20 cellular contexts compared by ENCODE assay signal in the genomic region with DNA sequence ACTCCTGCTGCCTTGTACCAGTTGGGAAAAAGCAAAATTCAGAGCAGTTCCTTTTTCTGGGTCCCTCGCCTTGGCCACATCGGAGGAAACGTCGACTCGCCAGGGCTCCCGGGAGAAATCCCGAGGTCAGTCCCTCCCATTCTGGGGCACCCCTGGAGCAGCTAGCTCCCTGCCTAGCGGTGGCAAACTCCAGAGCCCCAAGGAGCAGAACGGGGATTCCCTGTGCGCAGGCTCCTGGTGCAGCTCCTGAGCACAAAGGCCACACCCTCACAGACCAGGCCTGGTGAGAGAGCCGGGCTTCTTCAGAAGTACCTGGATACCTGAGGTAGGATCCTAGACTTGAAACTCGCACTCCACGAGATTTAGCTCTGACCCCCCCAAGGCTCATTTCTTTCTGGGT. TPM values are rescaled to one million over a fixed set of nuclear protein-coding genes. Genes with fewer than 3 reads are reported as not detected.
"Had no signal": no experiment of that assay in that cellular context is flagged by ENCODE, and none has a peak within 500 bp of the region (broad histone marks: within the 10 kb centered on the region; RNA-seq: fewer than 3 reads in every experiment).

No MANE protein-coding gene starts in this region.

- H3K4me3 ChIP-seq: ascending aorta, cardiac muscle cell, coronary artery, smooth muscle cell, tibial artery had no signal

- H3K4me1 Mint-ChIP-seq: activated CD4-positive, alpha-beta T cell treated with anti-CD3 and anti-CD28 coated beads for 36 hours had no signal

- H3K27ac ChIP-seq: ascending aorta, cardiac muscle cell, coronary artery, neutrophil, tibial artery had no signal

- FAIRE-seq: keratinocyte had no signal

- H3K9me3 Mint-ChIP-seq: activated CD8-positive, alpha-beta T cell treated with anti-CD3 and anti-CD28 coated beads for 36 hours; activated T-cell treated with anti-CD3 and anti-CD28 coated beads, Interleukin-2, amount 50 U/mL, for 72 hours had no signal

- H3K27me3 ChIP-seq: ascending aorta had no signal

- H3K4me2 ChIP-seq: smooth muscle cell had no signal

- H3K9me3 ChIP-seq: ascending aorta, gastroesophageal sphincter, neutrophil, tibial artery had no signal

- DNase-seq: activated CD4-positive, alpha-beta T cell treated with anti-CD3 and anti-CD28 coated beads for 36 hours; activated CD8-positive, alpha-beta memory T cell treated with anti-CD3 and anti-CD28 coated beads, Interleukin-2, amount 50 U/mL, for 4 hours; activated CD8-positive, alpha-beta T cell treated with anti-CD3 and anti-CD28 coated beads for 36 hours; activated T-cell treated with anti-CD3 and anti-CD28 coated beads, Interleukin-2, amount 50 U/mL, for 72 hours; effector CD8-positive, alpha-beta T cell; right cardiac atrium; T-helper 9 cell; tibial artery had no signal

- H3K27ac Mint-ChIP-seq: activated CD4-positive, alpha-beta T cell treated with anti-CD3 and anti-CD28 coated beads for 36 hours; activated CD8-positive, alpha-beta T cell treated with anti-CD3 and anti-CD28 coated beads for 36 hours; activated T-cell treated with anti-CD3 and anti-CD28 coated beads, Interleukin-2, amount 50 U/mL, for 72 hours; progenitor cell of endocrine pancreas had no signal

- H3K36me3 ChIP-seq: ascending aorta, cardiac muscle cell, gastroesophageal sphincter, neutrophil, tibial artery had no signal

- H3K4me3 Mint-ChIP-seq: activated CD4-positive, alpha-beta T cell treated with anti-CD3 and anti-CD28 coated beads for 36 hours; activated CD8-positive, alpha-beta T cell treated with anti-CD3 and anti-CD28 coated beads for 36 hours; activated T-cell treated with anti-CD3 and anti-CD28 coated beads, Interleukin-2, amount 50 U/mL, for 72 hours had no signal

- ATAC-seq: activated CD4-positive, alpha-beta T cell treated with anti-CD3 and anti-CD28 coated beads for 36 hours; activated CD8-positive, alpha-beta T cell treated with anti-CD3 and anti-CD28 coated beads for 36 hours; activated T-cell treated with anti-CD3 and anti-CD28 coated beads, Interleukin-2, amount 50 U/mL, for 72 hours; right cardiac atrium had no signal

RNA-seq across cellular contexts. Expression of a gene that starts 2.6 kb away (rescaled TPM):
- total RNA-seq: activated CD4-positive, alpha-beta T cell treated with anti-CD3 and anti-CD28 coated beads for 36 hours; activated CD8-positive, alpha-beta T cell treated with anti-CD3 and anti-CD28 coated beads for 36 hours; activated T-cell treated with anti-CD3 and anti-CD28 coated beads, Interleukin-2, amount 50 U/mL, for 72 hours; ascending aorta; epithelial cell of proximal tubule; mesenteric fat pad; myocyte; SK-MEL-5; smooth muscle cell had no signal
